1 cellular context compared by ENCODE assay signal in genomic region chr12:77685906-77686305, GRCh38.
TF ChIP-seq lines count a peak whose summit lies in the region.

No MANE protein-coding gene starts in this region.

TF ChIP-seq in HCT116, 20 proteins besides CTCF, POLR2A, EP300 and RAD21 (continued from another document):
- no peak for TF ChIP-seq TCF7L2 (IDR thresholded peaks at IDR 0.05; ENCODE audit: borderline replicate concordance, extremely low read depth, insufficient read depth, insufficient read length)
